17 cellular contexts compared by ENCODE assay signal in the genomic region with DNA sequence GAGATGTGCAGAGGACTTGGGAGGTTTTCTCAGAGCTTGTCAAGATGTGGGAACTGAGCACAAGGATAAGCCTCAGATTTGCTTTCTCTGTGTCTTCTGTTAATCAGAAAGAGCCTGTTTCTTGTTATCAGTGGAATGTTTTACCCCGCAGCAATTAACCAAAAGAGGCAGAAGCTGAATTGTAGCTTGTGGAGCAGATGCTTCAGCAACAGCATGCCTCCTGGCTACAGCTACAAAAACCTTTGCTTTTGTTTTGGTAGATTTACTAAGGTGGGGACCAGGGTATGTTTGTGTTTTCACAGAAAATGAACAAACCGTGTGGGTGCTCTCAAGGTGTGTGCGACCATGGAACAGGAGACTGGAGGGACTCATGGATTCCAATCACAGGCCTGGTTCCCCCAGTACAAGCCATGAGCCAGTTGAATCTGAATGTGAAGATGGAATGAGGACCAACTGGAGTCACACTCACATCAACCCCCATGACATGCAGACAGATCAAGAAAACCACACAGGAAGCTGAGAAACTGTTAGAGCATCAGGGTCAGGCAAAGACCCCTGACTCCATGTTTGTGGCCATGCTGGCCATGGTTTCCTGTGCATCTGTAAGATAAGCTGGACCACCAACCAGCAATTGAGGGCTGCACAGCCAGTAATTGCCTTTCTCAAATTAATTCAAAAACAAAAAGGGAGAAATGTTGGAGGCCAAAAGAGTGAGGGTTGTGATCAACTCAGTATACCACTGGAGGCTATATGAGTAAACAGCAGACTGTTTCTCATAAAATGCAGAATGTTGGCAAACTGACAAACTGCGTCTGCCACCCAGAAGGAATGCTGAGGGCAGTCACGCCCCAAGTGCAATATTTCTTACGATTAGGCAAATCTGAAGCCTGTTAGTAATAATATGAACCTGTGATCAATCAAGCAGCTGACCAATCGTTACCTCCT. TPM values are rescaled to one million over a fixed set of nuclear protein-coding genes. Genes with fewer than 3 reads are reported as not detected.
DNase-seq lines count a peak whose midpoint lies in the region; ATAC-seq and TF ChIP-seq lines count a peak whose summit lies in the region.
"Had no signal": no experiment of that assay in that cellular context is flagged by ENCODE, and none has a peak within 500 bp of the region (broad histone marks: within the 10 kb centered on the region; RNA-seq: fewer than 3 reads in every experiment).

No MANE protein-coding gene starts in this region.

- H3K18ac ChIP-seq in trophoblast cell (ENCODE audit: low read length), result no peak overlapping the region

- H2BK120ac ChIP-seq in trophoblast cell (ENCODE audit: insufficient read depth, low read length, poor library complexity), result no peak overlapping the region

- dilution Hi-C loops in mammary epithelial cell (cut with HindIII; ENCODE audit: low sequenced_read_pairs), result no loop called here

- no peak overlapping the region for H4K8ac ChIP-seq in trophoblast cell (ENCODE audit: low read depth, low read length)

- H3K4ac ChIP-seq in trophoblast cell (ENCODE audit: low read depth, low read length), result no peak overlapping the region

- H4K12ac ChIP-seq in trophoblast cell (ENCODE audit: low read depth, low read length), result no peak overlapping the region

- no peak for TF ChIP-seq CTCF in mammary epithelial cell (conservative IDR thresholded peaks at IDR 0.05 in 1 of 2, IDR thresholded peaks at IDR 0.05 in 1 of 2; ENCODE audit: extremely low read depth in 1 of 2, insufficient read depth in 1 of 2, low read depth in 1 of 2, low read length in 2 of 2)

- WGBS in mammary epithelial cell (ENCODE audit: low coverage, missing lambda C conversion rate), result 67% methylated on average over 7 of the region's 7 CpGs
- no CpG with 5 or more reads among the region's 7 CpGs for WGBS in trophoblast cell (ENCODE audit: extremely low coverage, insufficient coverage, insufficient read length)

- in situ Hi-C loops in mammary epithelial cell (cut with MboI; ENCODE audit: low sequenced_read_pairs in 2 of 2), result no loop called here

- intact Hi-C loops in mammary epithelial cell (cut with micrococcal nuclease), result no loop called here

- H3K4me2 ChIP-seq in mammary epithelial cell (ENCODE audit: insufficient read depth, low read depth, low read length), result no peak overlapping the region
- no peak overlapping the region for H3K4me2 ChIP-seq in trophoblast cell (ENCODE audit: low read length)

- H3K4me1 ChIP-seq in mammary epithelial cell (ENCODE audit: insufficient read depth, low read length) (no peaks in the 10 kb centered on the region), trophoblast cell (ENCODE audit: control insufficient read depth in 1 of 2, insufficient read depth in 2 of 2, low read length in 2 of 2) (peaks cover 0 to 5% of the 10 kb centered on the region in 2 experiments)
- H3K4me1 ChIP-seq: tibial nerve had no signal

- H3K27me3 ChIP-seq in mammary epithelial cell (ENCODE audit: insufficient read depth, low read length), result no peaks in the 10 kb centered on the region
- no peaks in the 10 kb centered on the region for H3K27me3 ChIP-seq in trophoblast cell (ENCODE audit: insufficient read depth, low read length)
- H3K27me3 ChIP-seq: tibial nerve had no signal

- H3K14ac ChIP-seq in trophoblast cell (ENCODE audit: low read length), result no peak overlapping the region

- BruUV-seq in mammary epithelial cell (replicated peaks; lab: Mats Ljungman, UMichigan), result no TSS peak

- H3K9me3 ChIP-seq in mammary epithelial cell (replicated peaks; ENCODE audit: insufficient read depth, low read length), result no peaks in the 10 kb centered on the region
- no peaks in the 10 kb centered on the region for H3K9me3 ChIP-seq in trophoblast cell (ENCODE audit: insufficient read depth, low read depth, low read length)

- no peak overlapping the region for H3K23ac ChIP-seq in trophoblast cell (ENCODE audit: low read length)

- no peak overlapping the region for H4K91ac ChIP-seq in trophoblast cell (ENCODE audit: low read depth, low read length)

- no peak overlapping the region for H3K27ac ChIP-seq in mammary epithelial cell (ENCODE audit: insufficient read depth, low read depth, low read length)
- H3K27ac ChIP-seq in trophoblast cell (ENCODE audit: low read depth, low read length), result no peak overlapping the region
- H3K27ac ChIP-seq: 22Rv1, tibial nerve had no signal

- H3K4me3 ChIP-seq in mammary epithelial cell (replicated peaks in 1 of 3; ENCODE audit: insufficient read depth in 1 of 3, low read depth in 2 of 3, low read length in 3 of 3), result no peak overlapping the region
- no peak overlapping the region for H3K4me3 ChIP-seq in trophoblast cell (ENCODE audit: low read depth, low read length)
- H3K4me3 ChIP-seq: tibial nerve had no signal

- H2BK5ac ChIP-seq in trophoblast cell (ENCODE audit: low read depth, low read length, poor library complexity), result no peak overlapping the region

- no peak overlapping the region for H3K9ac ChIP-seq in mammary epithelial cell (ENCODE audit: insufficient read depth, low read length)
- no peak overlapping the region for H3K9ac ChIP-seq in trophoblast cell (ENCODE audit: low read length)

- H2AK5ac ChIP-seq in trophoblast cell (ENCODE audit: low read length), result no peak overlapping the region

- H2BK12ac ChIP-seq in trophoblast cell (ENCODE audit: low read length), result no peak overlapping the region

- H4K20me1 ChIP-seq in mammary epithelial cell (ENCODE audit: insufficient read depth, low read length), result no peaks in the 10 kb centered on the region

- peak; percentile 5 for DNase-seq in DMS 273 (lab: John Stamatoyannopoulos, UW; ENCODE audit: unreplicated experiment)
- no peak for DNase-seq in DMS 273 treated with DMSO at 0.1 percent for 48 hours (lab: John Stamatoyannopoulos, UW)
- peak; percentile 47 for DNase-seq in LoVo (ENCODE audit: low spot score)
- peak; percentile 31 for DNase-seq in mammary epithelial cell
- peak; percentile 65 to 77 for DNase-seq in trophoblast cell
- no peak for DNase-seq in AG08396 (ENCODE audit: low spot score)
- no peak for DNase-seq in NCI-H2029 (lab: John Stamatoyannopoulos, UW)
- DNase-seq: hypothalamus; NCI-H2081; NCI-H524 treated with DMSO at 0.1 percent for 48 hours; stimulated activated CD4-positive, alpha-beta T cell treated with anti-CD3 and anti-CD28 coated beads, Interleukin-4, amount 100 ng/mL, for 4 hours; T-cell had no signal

- H2AFZ ChIP-seq in mammary epithelial cell (ENCODE audit: low read depth, low read length) (peak overlapping the region; percentile 7), trophoblast cell (ENCODE audit: insufficient read depth, low read length, poor library complexity) (no peak overlapping the region)

- CTCF ChIA-PET in mammary epithelial cell (lab: Charles Lee; ENCODE audit: low non-redundant PET), result no interaction called here

- H3K79me1 ChIP-seq in trophoblast cell (ENCODE audit: low read length), result no peaks in the 10 kb centered on the region

- no peak for ATAC-seq in HG03025 (IDR thresholded peaks at IDR 0.05; ENCODE audit: low FRiP score, unreplicated experiment)
- ATAC-seq: esophagus mucosa, T-cell had no signal

- H3K36me3 ChIP-seq in mammary epithelial cell (ENCODE audit: insufficient read depth, low read length) (no peaks in the 10 kb centered on the region), trophoblast cell (ENCODE audit: control insufficient read depth in 1 of 2, insufficient read depth in 2 of 2, low read length in 2 of 2) (no peaks in the 10 kb centered on the region)
- H3K36me3 ChIP-seq: tibial nerve had no signal

- H3K79me2 ChIP-seq in mammary epithelial cell (ENCODE audit: insufficient read depth, low read length) (no peaks in the 10 kb centered on the region), trophoblast cell (ENCODE audit: control insufficient read depth, insufficient read depth, low read length, poor library complexity) (no peaks in the 10 kb centered on the region)

RNA-seq across cellular contexts. Expression of a gene that starts 6.8 kb away (rescaled TPM):
- total RNA-seq in mammary epithelial cell, result not detected
- polyA plus RNA-seq in mammary epithelial cell, result not detected
- polyA minus RNA-seq in mammary epithelial cell, result not detected
- 4.7 and 5.0 TPM in 2 replicates for polyA plus RNA-seq in trophoblast cell (2013)
- total RNA-seq: esophagus mucosa, omental fat pad, T-cell, tibial nerve had no signal

Comparison
In these comparisons a context has a peak if more than half of its experiments do, and no peak if none do; other contexts are left out.
1. DNase-seq: peak in DMS 273 (single experiment), LoVo (single experiment), mammary epithelial cell (single experiment) and trophoblast cell (2 of 2); none in DMS 273 treated with DMSO at 0.1 percent for 48 hours (single experiment), AG08396 (single experiment) and NCI-H2029 (single experiment).